8 cellular contexts compared by ENCODE assay signal in genomic region chr2:201118957-201119848, GRCh38. TPM values are rescaled to one million over a fixed set of nuclear protein-coding genes. Genes with fewer than 3 reads are reported as not detected.
DNase-seq lines count a peak whose midpoint lies in the region; ATAC-seq, FAIRE-seq and TF ChIP-seq lines count a peak whose summit lies in the region.

No MANE protein-coding gene starts in this region.

- H3K9me3 Mint-ChIP-seq in T-cell (no peaks in the 10 kb centered on the region), nephron (no peaks in the 10 kb centered on the region)

- H3K27me3 Mint-ChIP-seq in T-cell = no peaks in the 10 kb centered on the region
- H3K27me3 Mint-ChIP-seq in nephron (ENCODE audit: low read depth) = no peaks in the 10 kb centered on the region

- H3K4me1 Mint-ChIP-seq in T-cell (peaks cover 60 to 88% (median 61%) of the 10 kb centered on the region in 3 donors), nephron (peaks cover 10% of the 10 kb centered on the region)

- H3K4me3 Mint-ChIP-seq in T-cell (peak overlapping the region; percentile 97 to 98 (median 98)), nephron (peak overlapping the region; percentile 87 to 96 (median 93))

- peak overlapping the region; percentile 99 for H3K27ac ChIP-seq in epithelial cell of prostate

- peaks cover 19% of the 10 kb centered on the region for H3K36me3 Mint-ChIP-seq in T-cell
- H3K36me3 Mint-ChIP-seq in nephron (ENCODE audit: low read depth) = no peaks in the 10 kb centered on the region

- H3K27ac Mint-ChIP-seq in T-cell (peak overlapping the region; percentile 99), nephron (peak overlapping the region; percentile 75 to 94 (median 90))

- FAIRE-seq in GM12892 (lab: Jason Lieb, UNC) = no peak

- CTCF ChIA-PET in T-cell (lab: Charles Lee) = interaction anchor here (0.5 to 6.0 kb wide), 11 partner anchors 9 to 146 kb away, joined by 3 to 58 read pairs (median 8); no protein-coding TSS in a partner anchor

- TF ChIP-seq POLR2A in GM12892 (IDR thresholded peaks at IDR 0.05; ENCODE audit: low read depth, low read length) = no peak

- ATAC-seq in HG03159 (IDR thresholded peaks at IDR 0.05; ENCODE audit: unreplicated experiment) (peak; percentile 1), T-cell (replicated peaks in 1 of 4) (peak in 3 of 4 experiments; percentile 0 to 6 (median 1))

- no peak for TF ChIP-seq CTCF in nephron (IDR thresholded peaks at IDR 0.05; ENCODE audit: unreplicated experiment in 3 of 3)

- DNase-seq in NCI-H1105 treated with DMSO at 0.1 percent for 48 hours (lab: John Stamatoyannopoulos, UW) = peak; percentile 68
- no peak for DNase-seq in NCI-H1105 (lab: John Stamatoyannopoulos, UW)
- DNase-seq in T-cell = peak in 3 of 34 experiments; percentile 30 to 35 (median 31)
- DNase-seq in epithelial cell of prostate (ENCODE audit: low read depth, low spot score) = no peak
- DNase-seq in GM12892 (ENCODE audit: insufficient read length) = no peak
- no peak for DNase-seq in HK-2 (ENCODE audit: unreplicated experiment)

- POLR2A ChIA-PET in T-cell (lab: Charles Lee) = interaction anchor here (0.6 to 4.1 kb wide), 7 partner anchors 9 to 254 kb away, joined by 3 to 20 read pairs (median 4); partner anchors contain the start of gene CLK1 (in 1 of the 2)

RNA-seq across cellular contexts. Expression of gene CFLAR, which starts 3.2 kb away (rescaled TPM):
- 100 to 1,000 TPM; 188 to 217 (median 208) TPM for total RNA-seq in T-cell
- 246 TPM for polyA plus RNA-seq in GM12892 (2012; ENCODE audit: missing spikeins)

RNA-seq across cellular contexts. Expression of gene NDUFB3, which starts 47.4 kb away (rescaled TPM):
- 10 to 100 TPM; 31.4 to 43.7 (median 38.8) TPM for total RNA-seq in T-cell
- 250 TPM for polyA plus RNA-seq in GM12892 (2012; ENCODE audit: missing spikeins)

RNA-seq across cellular contexts. Expression of gene HYCC2, which starts 47.7 kb away (rescaled TPM):
- 10 to 100 TPM; 29.5 to 44.6 (median 36.0) TPM for total RNA-seq in T-cell
- 5.1 TPM for polyA plus RNA-seq in GM12892 (2012; ENCODE audit: missing spikeins)
